19 cellular contexts compared by ENCODE assay signal in genomic region chr12:106204312-106204711, GRCh38.
"Had no signal": no experiment of that assay in that cellular context is flagged by ENCODE, and none has a peak within 500 bp of the region (broad histone marks: within the 10 kb centered on the region; RNA-seq: fewer than 3 reads in every experiment).

No MANE protein-coding gene starts in this region.

- H3K27ac Mint-ChIP-seq: naive B cell; nephron; stimulated activated naive B cell treated with anti-CD40 and anti-IgM and Interleukin-4, amounts not matched to agents 10 μg/mL and 1 μg/mL and 100 μg/mL, for 72 hours; stimulated activated naive CD8-positive, alpha-beta T cell treated with anti-CD3 and anti-CD28 coated beads, Interleukin-15, amount 100 ng/mL, for 72 hours had no signal

- H2AFZ ChIP-seq: hepatocyte had no signal

- H3K36me3 ChIP-seq: colonic mucosa, transverse colon had no signal

- H3K27ac ChIP-seq: colonic mucosa, hepatocyte, skin epidermis, testis, transverse colon had no signal

- H3K4me3 ChIP-seq: colonic mucosa, hepatocyte, skin epidermis, testis, transverse colon had no signal

- H3K4me1 Mint-ChIP-seq: naive B cell; nephron; stimulated activated naive B cell treated with anti-CD40 and anti-IgM and Interleukin-4, amounts not matched to agents 10 μg/mL and 1 μg/mL and 100 μg/mL, for 72 hours; stimulated activated naive CD8-positive, alpha-beta T cell treated with anti-CD3 and anti-CD28 coated beads, Interleukin-15, amount 100 ng/mL, for 72 hours had no signal

- H3K4me2 ChIP-seq: hepatocyte had no signal

- H3K4me3 Mint-ChIP-seq: naive B cell; nephron; stimulated activated naive B cell treated with anti-CD40 and anti-IgM and Interleukin-4, amounts not matched to agents 10 μg/mL and 1 μg/mL and 100 μg/mL, for 72 hours; stimulated activated naive CD8-positive, alpha-beta T cell treated with anti-CD3 and anti-CD28 coated beads, Interleukin-15, amount 100 ng/mL, for 72 hours had no signal

- H3K4me1 ChIP-seq: colonic mucosa, testis, transverse colon had no signal

- ATAC-seq: sciatic nerve; stimulated activated naive CD8-positive, alpha-beta T cell treated with anti-CD3 and anti-CD28 coated beads, Interleukin-15, amount 100 ng/mL, for 72 hours had no signal

- DNase-seq: colonic mucosa; dermis blood vessel endothelial cell; erythroblast; foreskin melanocyte; head of caudate nucleus; kidney glomerular epithelial cell; mesendoderm; naive B cell; posterior cingulate gyrus; stimulated activated CD4-positive, alpha-beta T cell treated with anti-CD3 and anti-CD28 coated beads, Interleukin-2, amount 100 ng/mL, for 24 hours; stimulated activated CD4-positive, alpha-beta T cell treated with anti-CD3 and anti-CD28 coated beads, Interleukin-4, amount 100 ng/mL, for 4 hours; stimulated activated naive B cell treated with anti-CD40 and anti-IgM and Interleukin-4, amounts not matched to agents 10 μg/mL and 1 μg/mL and 100 μg/mL, for 72 hours; stimulated activated naive CD8-positive, alpha-beta T cell treated with anti-CD3 and anti-CD28 coated beads, Interleukin-15, amount 100 ng/mL, for 72 hours; testis; transverse colon had no signal

- H3K27me3 ChIP-seq: colonic mucosa, hepatocyte, testis, transverse colon had no signal

- H3K9me3 ChIP-seq: colonic mucosa, testis, transverse colon had no signal

- H3K79me2 ChIP-seq: hepatocyte had no signal
